ENCODE assay signal across 1 cellular context in the genomic region with DNA sequence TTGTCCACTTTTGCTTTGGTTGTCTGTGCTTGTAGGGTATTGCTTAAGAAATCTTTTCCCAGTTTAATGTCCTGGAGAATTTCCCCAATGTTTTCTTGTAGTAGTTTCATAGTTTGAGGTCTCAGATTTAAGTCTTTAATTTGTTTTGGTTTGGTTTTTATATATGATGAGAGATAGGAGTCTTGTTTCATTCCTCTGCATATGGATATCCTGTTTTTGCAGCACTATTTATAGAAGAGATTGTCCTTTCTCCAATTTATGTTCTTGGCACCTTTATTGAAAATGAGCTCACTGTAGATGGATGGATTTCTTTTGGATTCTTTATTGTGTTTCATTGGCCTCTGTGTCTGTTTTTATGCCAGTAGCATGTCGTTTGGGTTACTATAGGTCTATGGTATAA.
TF ChIP-seq lines count a peak whose summit lies in the region.

No MANE protein-coding gene starts in this region.

TF ChIP-seq in endothelial cell of umbilical vein, 7 proteins besides CTCF, POLR2A, EP300 and RAD21 (continued from another document):
- no peak for TF ChIP-seq MYC (IDR thresholded peaks at IDR 0.05; ENCODE audit: low read depth, low read length)
